Comparison of ENCODE assay signal across 22 cellular contexts in genomic region chr3:138374573-138375134, GRCh38. TPM values are rescaled to one million over a fixed set of nuclear protein-coding genes. Genes with fewer than 3 reads are reported as not detected.
"Had no signal": no experiment of that assay in that cellular context is flagged by ENCODE, and none has a peak within 500 bp of the region (broad histone marks: within the 10 kb centered on the region; RNA-seq: fewer than 3 reads in every experiment).

No MANE protein-coding gene starts in this region.

- H3K9me3 ChIP-seq: colonic mucosa, lower lobe of right lung, thoracic aorta had no signal

- H3K27me3 ChIP-seq: colonic mucosa had no signal

- H3K36me3 Mint-ChIP-seq: activated CD8-positive, alpha-beta memory T cell treated with anti-CD3 and anti-CD28 coated beads, Interleukin-2, amount 10 ng/mL, durations not matched to agents 7 days and 5 days; activated naive CD8-positive, alpha-beta T cell treated with anti-CD3 and anti-CD28 coated beads, Interleukin-2, amount 10 ng/mL, durations not matched to agents 7 days and 5 days; natural killer cell had no signal

- H3K4me1 ChIP-seq: colonic mucosa had no signal

- DNase-seq: activated CD4-positive, alpha-beta T cell treated with anti-CD3 and anti-CD28 coated beads, Interleukin-2, amount 50 U/mL, for 48 hours; activated CD4-positive, CD25-positive, alpha-beta regulatory T cell treated with anti-CD3 and anti-CD28 coated beads, Interleukin-2, amount 50 U/mL, for 72 hours; activated CD8-positive, alpha-beta memory T cell treated with anti-CD3 and anti-CD28 coated beads, Interleukin-2, amount 10 ng/mL, durations not matched to agents 7 days and 5 days; activated gamma-delta T cell treated with Interleukin-2 at 50 U/mL for 16 hours; activated naive CD8-positive, alpha-beta T cell treated with anti-CD3 and anti-CD28 coated beads, Interleukin-2, amount 10 ng/mL, durations not matched to agents 7 days and 5 days; activated T-cell treated with anti-CD3 and anti-CD28 coated beads, Interleukin-2, amount 50 U/mL, for 4 hours; aorta; colonic mucosa; effector CD8-positive, alpha-beta T cell; hippocampal formation; lower lobe of right lung; natural killer cell; stimulated activated CD4-positive, alpha-beta T cell treated with anti-CD3 and anti-CD28 coated beads, Interleukin-15, amount 100 ng/mL, for 24 hours; stimulated activated CD4-positive, alpha-beta T cell treated with anti-CD3 and anti-CD28 coated beads, Interleukin-4, amount 100 ng/mL, for 4 hours; stimulated activated naive CD8-positive, alpha-beta T cell treated with anti-CD3 and anti-CD28 coated beads, Interleukin-15, amount 100 ng/mL, for 72 hours; T-helper 2 cell had no signal

- H3K4me1 Mint-ChIP-seq: natural killer cell had no signal

- H3K27ac Mint-ChIP-seq: activated CD8-positive, alpha-beta memory T cell treated with anti-CD3 and anti-CD28 coated beads, Interleukin-2, amount 10 ng/mL, durations not matched to agents 7 days and 5 days; activated naive CD8-positive, alpha-beta T cell treated with anti-CD3 and anti-CD28 coated beads, Interleukin-2, amount 10 ng/mL, durations not matched to agents 7 days and 5 days; natural killer cell; stimulated activated naive CD8-positive, alpha-beta T cell treated with anti-CD3 and anti-CD28 coated beads, Interleukin-15, amount 100 ng/mL, for 72 hours had no signal

- H3K4me3 Mint-ChIP-seq: activated CD8-positive, alpha-beta memory T cell treated with anti-CD3 and anti-CD28 coated beads, Interleukin-2, amount 10 ng/mL, durations not matched to agents 7 days and 5 days; activated naive CD8-positive, alpha-beta T cell treated with anti-CD3 and anti-CD28 coated beads, Interleukin-2, amount 10 ng/mL, durations not matched to agents 7 days and 5 days; activated T-cell treated with anti-CD3 and anti-CD28 coated beads, Interleukin-2, amount 50 U/mL, for 4 hours; natural killer cell; stimulated activated naive CD8-positive, alpha-beta T cell treated with anti-CD3 and anti-CD28 coated beads, Interleukin-15, amount 100 ng/mL, for 72 hours had no signal

- H3K4me3 ChIP-seq: colonic mucosa, lower lobe of right lung, thoracic aorta had no signal

- H3K9me3 Mint-ChIP-seq: activated naive CD8-positive, alpha-beta T cell treated with anti-CD3 and anti-CD28 coated beads, Interleukin-2, amount 10 ng/mL, durations not matched to agents 7 days and 5 days; activated T-cell treated with anti-CD3 and anti-CD28 coated beads, Interleukin-2, amount 50 U/mL, for 4 hours; natural killer cell had no signal

- ATAC-seq: activated CD8-positive, alpha-beta memory T cell treated with anti-CD3 and anti-CD28 coated beads, Interleukin-2, amount 10 ng/mL, durations not matched to agents 7 days and 5 days; activated T-cell treated with anti-CD3 and anti-CD28 coated beads, Interleukin-2, amount 50 U/mL, for 4 hours; lower lobe of right lung; natural killer cell; sciatic nerve; stimulated activated naive CD8-positive, alpha-beta T cell treated with anti-CD3 and anti-CD28 coated beads, Interleukin-15, amount 100 ng/mL, for 72 hours had no signal

- H3K36me3 ChIP-seq: colonic mucosa, lower lobe of right lung, thoracic aorta had no signal

- H3K27ac ChIP-seq: colonic mucosa, lower lobe of right lung, thoracic aorta had no signal

RNA-seq across cellular contexts. Expression of gene MRAS, which starts 26.3 kb away (rescaled TPM):
- total RNA-seq: activated CD8-positive, alpha-beta memory T cell treated with anti-CD3 and anti-CD28 coated beads, Interleukin-2, amount 10 ng/mL, durations not matched to agents 7 days and 5 days had no signal

RNA-seq across cellular contexts. Expression of gene NME9, which starts 45.0 kb away (rescaled TPM):
- total RNA-seq: activated CD8-positive, alpha-beta memory T cell treated with anti-CD3 and anti-CD28 coated beads, Interleukin-2, amount 10 ng/mL, durations not matched to agents 7 days and 5 days; activated T-cell treated with anti-CD3 and anti-CD28 coated beads, Interleukin-2, amount 50 U/mL, for 4 hours; bronchial epithelial cell; colonic mucosa; fibroblast of lung; kidney epithelial cell; natural killer cell; posterior vena cava; thoracic aorta had no signal
- polyA plus RNA-seq: fibroblast of lung had no signal

RNA-seq across cellular contexts. Expression of gene ESYT3, which starts 59.8 kb away (rescaled TPM):
- total RNA-seq: natural killer cell had no signal
- polyA plus RNA-seq: fibroblast of lung had no signal
